In genomic region chr2:241308267-241308666, GRCh38 we compare ENCODE assay signal across 23 cellular contexts. TPM values are rescaled to one million over a fixed set of nuclear protein-coding genes. Genes with fewer than 3 reads are reported as not detected.
DNase-seq lines count a peak whose midpoint lies in the region; ATAC-seq and TF ChIP-seq lines count a peak whose summit lies in the region.
"Had no signal": no experiment of that assay in that cellular context is flagged by ENCODE, and none has a peak within 500 bp of the region (broad histone marks: within the 10 kb centered on the region; RNA-seq: fewer than 3 reads in every experiment).

No MANE protein-coding gene starts in this region.

- H3K36me3 ChIP-seq in naive thymus-derived CD4-positive, alpha-beta T cell (ENCODE audit: control insufficient read depth in 2 of 3, insufficient read depth in 3 of 3, low read length in 3 of 3): no peaks in the 10 kb centered on the region
- H3K36me3 ChIP-seq: Peyer's patch, upper lobe of right lung had no signal

- H3K27me3 ChIP-seq in naive thymus-derived CD4-positive, alpha-beta T cell (ENCODE audit: control insufficient read depth in 2 of 2, insufficient read depth in 2 of 2, low read length in 2 of 2): no peaks in the 10 kb centered on the region
- H3K27me3 ChIP-seq: Peyer's patch, SJSA1, upper lobe of right lung had no signal

- intact Hi-C loops in activated CD4-positive, alpha-beta memory T cell treated with anti-CD3 and anti-CD28 coated beads for 36 hours (cut with micrococcal nuclease): no loop called here
- intact Hi-C loops in naive thymus-derived CD4-positive, alpha-beta T cell (cut with micrococcal nuclease): no loop called here

- no peak for ATAC-seq in naive thymus-derived CD4-positive, alpha-beta T cell
- ATAC-seq: upper lobe of right lung had no signal

- H3K9me3 ChIP-seq in naive thymus-derived CD4-positive, alpha-beta T cell (ENCODE audit: control insufficient read depth in 2 of 3, low read length in 3 of 3): no peaks in the 10 kb centered on the region
- H3K9me3 ChIP-seq: Caco-2, Peyer's patch, SJSA1, upper lobe of right lung had no signal

- H3K9me3 Mint-ChIP-seq in activated CD4-positive, alpha-beta memory T cell treated with anti-CD3 and anti-CD28 coated beads for 36 hours: no peaks in the 10 kb centered on the region
- H3K9me3 Mint-ChIP-seq in activated CD4-positive, alpha-beta memory T cell treated with anti-CD3 and anti-CD28 coated beads, Interleukin-2, amount 10 ng/mL, durations not matched to agents 7 days and 5 days: no peaks in the 10 kb centered on the region
- no peaks in the 10 kb centered on the region for H3K9me3 Mint-ChIP-seq in naive thymus-derived CD4-positive, alpha-beta T cell
- H3K9me3 Mint-ChIP-seq: central memory CD8-positive, alpha-beta T cell; T-helper 1 cell treated with Interleukin-12 subunit alpha and Interleukin-12 subunit beta and Interleukin-4 antibody, amounts not matched to agents 30 μg/mL and 1 μg/mL, for 36 hours had no signal

- H3K4me3 ChIP-seq in astrocyte of the spinal cord (ENCODE audit: low read depth, low read length): no peak overlapping the region
- no peak overlapping the region for H3K4me3 ChIP-seq in naive thymus-derived CD4-positive, alpha-beta T cell (ENCODE audit: low read length)
- H3K4me3 ChIP-seq: lung, Peyer's patch, SJSA1, upper lobe of right lung had no signal

- no peak for DNase-seq in activated CD4-positive, alpha-beta memory T cell treated with anti-CD3 and anti-CD28 coated beads for 36 hours
- no peak for DNase-seq in activated CD4-positive, alpha-beta memory T cell treated with anti-CD3 and anti-CD28 coated beads, Interleukin-2, amount 10 ng/mL, durations not matched to agents 7 days and 5 days
- DNase-seq in EL: peak; percentile 22
- DNase-seq in astrocyte of the spinal cord (ENCODE audit: low read depth, low spot score): peak; percentile 36
- no peak for DNase-seq in naive thymus-derived CD4-positive, alpha-beta T cell
- no peak for DNase-seq in NCI-H2107 (lab: John Stamatoyannopoulos, UW)
- no peak for DNase-seq in activated CD8-positive, alpha-beta memory T cell treated with anti-CD3 and anti-CD28 coated beads for 24 hours
- no peak for DNase-seq in stimulated activated CD4-positive, alpha-beta T cell treated with anti-CD3 and anti-CD28 coated beads, Interleukin-4, amount 100 ng/mL, for 4 hours
- DNase-seq: activated T-cell treated with anti-CD3 and anti-CD28 coated beads for 4 hours, Caco-2, foreskin melanocyte, IMR-90, MM.1S, NCI-H1436, NCI-H524, Peyer's patch, retina, upper lobe of right lung had no signal

- H3K27ac ChIP-seq in naive thymus-derived CD4-positive, alpha-beta T cell (ENCODE audit: low read depth, low read length): no peak overlapping the region
- H3K27ac ChIP-seq: HL-60, SJSA1, upper lobe of right lung had no signal

- POLR2A ChIA-PET in activated CD4-positive, alpha-beta memory T cell treated with anti-CD3 and anti-CD28 coated beads for 36 hours (lab: Charles Lee): no interaction called here
- POLR2A ChIA-PET in activated CD4-positive, alpha-beta memory T cell treated with anti-CD3 and anti-CD28 coated beads, Interleukin-2, amount 10 ng/mL, durations not matched to agents 7 days and 5 days (lab: Charles Lee): interaction anchor here (1.6 kb wide), 1 partner anchor 10 kb away, joined by 4 read pairs; no protein-coding TSS in a partner anchor
- POLR2A ChIA-PET in naive thymus-derived CD4-positive, alpha-beta T cell (lab: Charles Lee): interaction anchor here (0.6 to 1.1 kb wide), 2 partner anchors 10 to 16 kb away, joined by 3 to 4 read pairs; no protein-coding TSS in a partner anchor

- peak overlapping the region; percentile 7 for H3K27ac Mint-ChIP-seq in activated CD4-positive, alpha-beta memory T cell treated with anti-CD3 and anti-CD28 coated beads for 36 hours
- no peak overlapping the region for H3K27ac Mint-ChIP-seq in activated CD4-positive, alpha-beta memory T cell treated with anti-CD3 and anti-CD28 coated beads, Interleukin-2, amount 10 ng/mL, durations not matched to agents 7 days and 5 days
- H3K27ac Mint-ChIP-seq in naive thymus-derived CD4-positive, alpha-beta T cell: peak overlapping the region in 6 of 9 donors; percentile 24 to 97 (median 88)

- H3K36me3 Mint-ChIP-seq in activated CD4-positive, alpha-beta memory T cell treated with anti-CD3 and anti-CD28 coated beads for 36 hours: peaks cover 1% of the 10 kb centered on the region
- peaks cover 12% of the 10 kb centered on the region for H3K36me3 Mint-ChIP-seq in activated CD4-positive, alpha-beta memory T cell treated with anti-CD3 and anti-CD28 coated beads, Interleukin-2, amount 10 ng/mL, durations not matched to agents 7 days and 5 days (ENCODE audit: low read depth)
- peaks cover 0 to 4% (median 0%) of the 10 kb centered on the region in 5 donors for H3K36me3 Mint-ChIP-seq in naive thymus-derived CD4-positive, alpha-beta T cell

- no peak for TF ChIP-seq CTCF in astrocyte of the spinal cord (IDR thresholded peaks at IDR 0.05; ENCODE audit: low read depth, low read length)

- H3K4me1 Mint-ChIP-seq in activated CD4-positive, alpha-beta memory T cell treated with anti-CD3 and anti-CD28 coated beads for 36 hours (ENCODE audit: low read depth): peaks cover 62% of the 10 kb centered on the region
- peaks cover 67% of the 10 kb centered on the region for H3K4me1 Mint-ChIP-seq in activated CD4-positive, alpha-beta memory T cell treated with anti-CD3 and anti-CD28 coated beads, Interleukin-2, amount 10 ng/mL, durations not matched to agents 7 days and 5 days
- peaks cover 43 to 90% (median 72%) of the 10 kb centered on the region in 7 donors for H3K4me1 Mint-ChIP-seq in naive thymus-derived CD4-positive, alpha-beta T cell

- CTCF ChIA-PET in activated CD4-positive, alpha-beta memory T cell treated with anti-CD3 and anti-CD28 coated beads for 36 hours (lab: Charles Lee): interaction anchor here (0.8 kb wide), 1 partner anchor 19 kb away, joined by 3 read pairs; no protein-coding TSS in a partner anchor
- CTCF ChIA-PET in activated CD4-positive, alpha-beta memory T cell treated with anti-CD3 and anti-CD28 coated beads, Interleukin-2, amount 10 ng/mL, durations not matched to agents 7 days and 5 days (lab: Charles Lee): interaction anchor here (0.6 kb wide), 1 partner anchor 183 kb away, joined by 3 read pairs; no protein-coding TSS in a partner anchor
- CTCF ChIA-PET in naive thymus-derived CD4-positive, alpha-beta T cell (lab: Charles Lee): interaction anchor here (0.7 kb wide), 1 partner anchor 10 kb away, joined by 3 read pairs; no protein-coding TSS in a partner anchor

- H3K4me1 ChIP-seq in naive thymus-derived CD4-positive, alpha-beta T cell (ENCODE audit: control insufficient read depth in 2 of 2, insufficient read depth in 2 of 2, low read length in 2 of 2): peaks cover 19 to 21% of the 10 kb centered on the region in 2 donors

- no peaks in the 10 kb centered on the region for H3K27me3 Mint-ChIP-seq in activated CD4-positive, alpha-beta memory T cell treated with anti-CD3 and anti-CD28 coated beads for 36 hours
- no peaks in the 10 kb centered on the region for H3K27me3 Mint-ChIP-seq in activated CD4-positive, alpha-beta memory T cell treated with anti-CD3 and anti-CD28 coated beads, Interleukin-2, amount 10 ng/mL, durations not matched to agents 7 days and 5 days
- no peaks in the 10 kb centered on the region for H3K27me3 Mint-ChIP-seq in naive thymus-derived CD4-positive, alpha-beta T cell
- H3K27me3 Mint-ChIP-seq: central memory CD8-positive, alpha-beta T cell had no signal

- in situ Hi-C loops in astrocyte of the spinal cord (cut with HindIII; ENCODE audit: low sequenced_read_pairs): no loop called here

- H3K4me3 Mint-ChIP-seq in activated CD4-positive, alpha-beta memory T cell treated with anti-CD3 and anti-CD28 coated beads for 36 hours: no peak overlapping the region
- no peak overlapping the region for H3K4me3 Mint-ChIP-seq in activated CD4-positive, alpha-beta memory T cell treated with anti-CD3 and anti-CD28 coated beads, Interleukin-2, amount 10 ng/mL, durations not matched to agents 7 days and 5 days
- H3K4me3 Mint-ChIP-seq in naive thymus-derived CD4-positive, alpha-beta T cell: peak overlapping the region in 2 of 10 donors; percentile 10 to 81
- H3K4me3 Mint-ChIP-seq: central memory CD8-positive, alpha-beta T cell; T-helper 1 cell treated with Interleukin-12 subunit alpha and Interleukin-12 subunit beta and Interleukin-4 antibody, amounts not matched to agents 30 μg/mL and 1 μg/mL, for 36 hours had no signal

RNA-seq across cellular contexts. Expression of gene HDLBP, which starts 7.2 kb away (rescaled TPM):
- total RNA-seq in activated CD4-positive, alpha-beta memory T cell treated with anti-CD3 and anti-CD28 coated beads for 36 hours: 100 to 1,000 TPM; 243 to 251 TPM
- total RNA-seq in activated CD4-positive, alpha-beta memory T cell treated with anti-CD3 and anti-CD28 coated beads, Interleukin-2, amount 10 ng/mL, durations not matched to agents 7 days and 5 days: 100 to 1,000 TPM; 190 to 193 TPM
- 100 to 1,000 TPM; 127 to 231 (median 169) TPM for total RNA-seq in naive thymus-derived CD4-positive, alpha-beta T cell
- 10 to 100 TPM; 42.8 to 71.8 TPM for polyA plus RNA-seq in naive thymus-derived CD4-positive, alpha-beta T cell

RNA-seq across cellular contexts. Expression of gene SEPTIN2, which starts 7.5 kb away (rescaled TPM):
- total RNA-seq in activated CD4-positive, alpha-beta memory T cell treated with anti-CD3 and anti-CD28 coated beads for 36 hours: 100 to 1,000 TPM; 255 to 261 TPM
- 100 to 1,000 TPM; 282 to 290 TPM for total RNA-seq in activated CD4-positive, alpha-beta memory T cell treated with anti-CD3 and anti-CD28 coated beads, Interleukin-2, amount 10 ng/mL, durations not matched to agents 7 days and 5 days
- 100 to 1,000 TPM; 189 to 340 (median 209) TPM for total RNA-seq in naive thymus-derived CD4-positive, alpha-beta T cell
- 100 to 1,000 TPM; 129 to 134 TPM for polyA plus RNA-seq in naive thymus-derived CD4-positive, alpha-beta T cell

RNA-seq across cellular contexts. Expression of gene FARP2, which starts 47.8 kb away (rescaled TPM):
- 10 to 100 TPM; 25.1 to 29.5 TPM for total RNA-seq in activated CD4-positive, alpha-beta memory T cell treated with anti-CD3 and anti-CD28 coated beads for 36 hours
- 10 to 100 TPM; 14.1 to 15.0 TPM for total RNA-seq in activated CD4-positive, alpha-beta memory T cell treated with anti-CD3 and anti-CD28 coated beads, Interleukin-2, amount 10 ng/mL, durations not matched to agents 7 days and 5 days
- 10 to 100 TPM; 12.4 to 31.0 (median 22.1) TPM for total RNA-seq in naive thymus-derived CD4-positive, alpha-beta T cell
- 1 to 10 TPM; 6.2 to 7.2 TPM for polyA plus RNA-seq in naive thymus-derived CD4-positive, alpha-beta T cell

Comparison
In these comparisons a context has a peak if more than half of its experiments do, and no peak if none do; other contexts are left out.
1. DNase-seq: peak in EL (single experiment) and astrocyte of the spinal cord (single experiment); none in activated CD4-positive, alpha-beta memory T cell treated with anti-CD3 and anti-CD28 coated beads for 36 hours (single experiment), activated CD4-positive, alpha-beta memory T cell treated with anti-CD3 and anti-CD28 coated beads, Interleukin-2, amount 10 ng/mL, durations not matched to agents 7 days and 5 days (single experiment), naive thymus-derived CD4-positive, alpha-beta T cell (0 of 9), NCI-H2107 (single experiment), activated CD8-positive, alpha-beta memory T cell treated with anti-CD3 and anti-CD28 coated beads for 24 hours (single experiment) and stimulated activated CD4-positive, alpha-beta T cell treated with anti-CD3 and anti-CD28 coated beads, Interleukin-4, amount 100 ng/mL, for 4 hours (0 of 2).